Comparison of ENCODE assay signal across 10 cellular contexts in genomic region chr3:42264399-42265058, GRCh38. TPM values are rescaled to one million over a fixed set of nuclear protein-coding genes. Genes with fewer than 3 reads are reported as not detected.
DNase-seq lines count a peak whose midpoint lies in the region; ATAC-seq and TF ChIP-seq lines count a peak whose summit lies in the region.
"Had no signal": no experiment of that assay in that cellular context is flagged by ENCODE, and none has a peak within 500 bp of the region (broad histone marks: within the 10 kb centered on the region; RNA-seq: fewer than 3 reads in every experiment).

No MANE protein-coding gene starts in this region.

- H3K9me2 ChIP-seq in MM.1S (replicated peaks; ENCODE audit: insufficient read depth, low read length), result no peaks in the 10 kb centered on the region

- ATAC-seq in mucosa of descending colon, result peak; percentile 48

- H3F3A ChIP-seq in smooth muscle cell (ENCODE audit: low read depth) (no peaks in the 10 kb centered on the region), MM.1S (ENCODE audit: insufficient read depth, low read length) (no peaks in the 10 kb centered on the region)

- 66% methylated on average over 37 of the region's 37 CpGs for WGBS in smooth muscle cell (ENCODE audit: low lambda C conversion rate)

- intact Hi-C loops in mucosa of descending colon (cut with DNase I, micrococcal nuclease), result no loop called here

- no peak overlapping the region for H3K4me3 ChIP-seq in choroid plexus epithelial cell (ENCODE audit: low read depth, low read length)
- H3K4me3 ChIP-seq in mucosa of descending colon, result no peak overlapping the region
- no peak overlapping the region for H3K4me3 ChIP-seq in smooth muscle cell
- H3K4me3 ChIP-seq in MM.1S (ENCODE audit: low read length), result no peak overlapping the region
- H3K4me3 ChIP-seq in BE2C (ENCODE audit: low read depth, low read length), result no peak overlapping the region

- no peak overlapping the region for H3K4me2 ChIP-seq in smooth muscle cell
- no peak overlapping the region for H3K4me2 ChIP-seq in MM.1S (ENCODE audit: low read depth, low read length)

- no peak for TF ChIP-seq EP300 in Ishikawa (IDR thresholded peaks at IDR 0.05; ENCODE audit: borderline replicate concordance)

- no peaks in the 10 kb centered on the region for H3K79me2 ChIP-seq in smooth muscle cell (ENCODE audit: low read depth)
- H3K79me2 ChIP-seq in MM.1S (ENCODE audit: low read length), result no peaks in the 10 kb centered on the region

- H3K27me3 ChIP-seq in smooth muscle cell (ENCODE audit: low read depth) (peaks cover 60% of the 10 kb centered on the region), MM.1S (replicated peaks; ENCODE audit: insufficient read depth, low read length) (peaks cover 19% of the 10 kb centered on the region), BE2C (peaks cover 44% of the 10 kb centered on the region)

- TF ChIP-seq RAD21 in Ishikawa (IDR thresholded peaks at IDR 0.05; ENCODE audit: low read depth), result no peak

- no peaks in the 10 kb centered on the region for H3K9me3 ChIP-seq in mucosa of descending colon
- H3K9me3 ChIP-seq in smooth muscle cell (replicated peaks; ENCODE audit: low read depth), result no peaks in the 10 kb centered on the region
- no peaks in the 10 kb centered on the region for H3K9me3 ChIP-seq in MM.1S (replicated peaks; ENCODE audit: insufficient read depth, low read length)
- H3K9me3 ChIP-seq in BE2C, result no peaks in the 10 kb centered on the region

- H3K9ac ChIP-seq in smooth muscle cell (ENCODE audit: low read depth), result no peak overlapping the region
- no peak overlapping the region for H3K9ac ChIP-seq in MM.1S (ENCODE audit: low read length)

- DNase-seq in AG20443 (ENCODE audit: low spot score), result peak; percentile 50
- DNase-seq in choroid plexus epithelial cell (ENCODE audit: low read depth), result peak; percentile 21
- peak in 2 of 3 donors; percentile 36 to 44 for DNase-seq in mucosa of descending colon
- no peak for DNase-seq in smooth muscle cell (lab: John Stamatoyannopoulos, UW; ENCODE audit: unreplicated experiment)
- no peak for DNase-seq in MM.1S
- DNase-seq in BE2C, result no peak
- DNase-seq in NOMO-1 treated with dmso at 0.1 percent for 144 hours (lab: John Stamatoyannopoulos, UW; ENCODE audit: unreplicated experiment), result no peak
- DNase-seq: activated B cell treated with CpG ODN at 0.5 μM for 24 hours had no signal

- TF ChIP-seq CTCF in choroid plexus epithelial cell (conservative IDR thresholded peaks at IDR 0.05; ENCODE audit: low read depth, low read length) (no peak), mucosa of descending colon (IDR thresholded peaks at IDR 0.05) (no peak), smooth muscle cell (IDR thresholded peaks at IDR 0.05; ENCODE audit: borderline replicate concordance, insufficient read depth, poor library complexity, severe bottlenecking) (no peak), MM.1S (IDR thresholded peaks at IDR 0.05; ENCODE audit: low read length) (no peak), BE2C (IDR thresholded peaks at IDR 0.05; ENCODE audit: low read depth, low read length) (no peak)

- no peak overlapping the region for H3K27ac ChIP-seq in smooth muscle cell (ENCODE audit: low read depth)
- H3K27ac ChIP-seq in MM.1S (ENCODE audit: low read length), result no peak overlapping the region
- H3K27ac ChIP-seq: HL-60 had no signal

- H4K20me1 ChIP-seq in smooth muscle cell (ENCODE audit: low read depth), result no peaks in the 10 kb centered on the region
- no peaks in the 10 kb centered on the region for H4K20me1 ChIP-seq in MM.1S (ENCODE audit: insufficient read depth, low read length)

- H2AFZ ChIP-seq in smooth muscle cell (ENCODE audit: low read depth), result no peak overlapping the region
- no peak overlapping the region for H2AFZ ChIP-seq in MM.1S (ENCODE audit: low read length)

- H3K4me1 ChIP-seq in mucosa of descending colon (ENCODE audit: low read depth), result no peaks in the 10 kb centered on the region
- H3K4me1 ChIP-seq in smooth muscle cell (ENCODE audit: low read depth), result peaks cover 8% of the 10 kb centered on the region
- H3K4me1 ChIP-seq in MM.1S (ENCODE audit: low read length), result no peaks in the 10 kb centered on the region
- no peaks in the 10 kb centered on the region for H3K4me1 ChIP-seq in BE2C

- H3K36me3 ChIP-seq in mucosa of descending colon (ENCODE audit: low read depth) (no peaks in the 10 kb centered on the region), smooth muscle cell (ENCODE audit: low read depth) (no peaks in the 10 kb centered on the region), MM.1S (replicated peaks; ENCODE audit: insufficient read depth, low read length) (no peaks in the 10 kb centered on the region), BE2C (no peaks in the 10 kb centered on the region)

TF ChIP-seq in Ishikawa, 13 proteins besides CTCF, POLR2A, EP300 and RAD21:
- TF ChIP-seq USF1 (IDR thresholded peaks at IDR 0.05) (no peak; the same call in 1 of the 2 replicates), REST (IDR thresholded peaks at IDR 0.05; ENCODE audit: low read depth) (peak; percentile 65), CREB1 (IDR thresholded peaks at IDR 0.05; ENCODE audit: low read depth) (no peak), TEAD4 (IDR thresholded peaks at IDR 0.05) (peak; percentile 52; the same call in 1 of the 2 replicates), TAF1 (IDR thresholded peaks at IDR 0.05; ENCODE audit: low read depth) (no peak), FOXM1 (IDR thresholded peaks at IDR 0.05; ENCODE audit: borderline replicate concordance, low read depth) (no peak), TCF12 (IDR thresholded peaks at IDR 0.05; ENCODE audit: low read depth) (no peak), MAX (IDR thresholded peaks at IDR 0.05) (peak; percentile 95), YY1 (IDR thresholded peaks at IDR 0.05; ENCODE audit: low read depth) (no peak), NFIC (IDR thresholded peaks at IDR 0.05) (no peak), EGR1 (IDR thresholded peaks at IDR 0.05) (0 out of 2 replicates have a peak, but pooled peaks have one; percentile 41), CEBPB (IDR thresholded peaks at IDR 0.05) (no peak)
TF ChIP-seq in Ishikawa: peak in this region for 4.

RNA-seq across cellular contexts. Expression of gene CCK, which starts 1.5 kb away (rescaled TPM):
- 10 to 100 TPM in 1 of 3 donors, under 1 TPM in 1, not detected in 1; 0.98 to 11.1 TPM for total RNA-seq in mucosa of descending colon
- not detected in 2 replicates for total RNA-seq in smooth muscle cell
- polyA plus RNA-seq in smooth muscle cell, result not detected in 2 replicates
- not detected for polyA plus RNA-seq in BE2C (2012; ENCODE audit: insufficient read depth, insufficient read length, low read depth)
- total RNA-seq: activated B cell treated with CpG ODN at 0.5 μM for 24 hours had no signal

Comparison
In these comparisons a context has a peak if more than half of its experiments do, and no peak if none do; other contexts are left out.
1. DNase-seq: peak in AG20443 (single experiment), choroid plexus epithelial cell (single experiment) and mucosa of descending colon (2 of 3); none in smooth muscle cell (single experiment), MM.1S (single experiment), BE2C (single experiment) and NOMO-1 treated with dmso at 0.1 percent for 144 hours (single experiment).